Comparison of ENCODE assay signal across 20 cellular contexts in genomic region chr6:134984821-134985220, GRCh38. TPM values are rescaled to one million over a fixed set of nuclear protein-coding genes. Genes with fewer than 3 reads are reported as not detected.
DNase-seq lines count a peak whose midpoint lies in the region; ATAC-seq and TF ChIP-seq lines count a peak whose summit lies in the region.
"Had no signal": no experiment of that assay in that cellular context is flagged by ENCODE, and none has a peak within 500 bp of the region (broad histone marks: within the 10 kb centered on the region; RNA-seq: fewer than 3 reads in every experiment).

No MANE protein-coding gene starts in this region.

- no peak for TF ChIP-seq POLR2A in NB4 (IDR thresholded peaks at IDR 0.05; ENCODE audit: extremely low read depth, insufficient read length)

- H3K4me3 Mint-ChIP-seq in activated naive CD8-positive, alpha-beta T cell treated with anti-CD3 and anti-CD28 coated beads, Interleukin-2, amount 10 ng/mL, durations not matched to agents 7 days and 5 days = no peak overlapping the region
- H3K4me3 Mint-ChIP-seq in activated naive CD8-positive, alpha-beta T cell treated with anti-CD3 and anti-CD28 coated beads for 36 hours = no peak overlapping the region
- H3K4me3 Mint-ChIP-seq in stimulated activated naive B cell treated with anti-CD40 and anti-IgM and Interleukin-4, amounts not matched to agents 10 μg/mL and 1 μg/mL and 100 μg/mL, for 72 hours = no peak overlapping the region
- H3K4me3 Mint-ChIP-seq: dendritic cell treated with granulocyte-macrophage colony-stimulating factor and Interleukin-4, amounts not matched to agents 40 ng/mL and 50 ng/mL, for 4 days; neural crest cell had no signal

- H3K4me3 ChIP-seq in NB4 (ENCODE audit: low read depth, low read length) (no peak overlapping the region), tibial artery (no peak overlapping the region)
- H3K4me3 ChIP-seq: transverse colon had no signal

- no peak for DNase-seq in activated naive CD8-positive, alpha-beta T cell treated with anti-CD3 and anti-CD28 coated beads, Interleukin-2, amount 10 ng/mL, durations not matched to agents 7 days and 5 days
- no peak for DNase-seq in activated naive CD8-positive, alpha-beta T cell treated with anti-CD3 and anti-CD28 coated beads for 36 hours
- peak; percentile 25 for DNase-seq in NB4 (ENCODE audit: low read depth)
- no peak for DNase-seq in epithelial cell of prostate (ENCODE audit: low read depth, low spot score)
- no peak for DNase-seq in stimulated activated naive B cell treated with anti-CD40 and anti-IgM and Interleukin-4, amounts not matched to agents 10 μg/mL and 1 μg/mL and 100 μg/mL, for 72 hours
- no peak for DNase-seq in putamen (ENCODE audit: low spot score)
- no peak for DNase-seq in tibial artery
- DNase-seq: activated CD4-positive, alpha-beta T cell treated with anti-CD3 and anti-CD28 coated beads for 48 hours; aorta; NCI-H1417 treated with DMSO at 0.1 percent for 48 hours; NCI-H2227 treated with DMSO at 0.1 percent for 48 hours; NK-92 treated with Interleukin-12 subunit alpha and Interleukin-12 subunit beta, amount 100 ng/mL, for 24 hours; stimulated activated CD4-positive, alpha-beta T cell treated with anti-CD3 and anti-CD28 coated beads, Interleukin-4, amount 100 ng/mL, for 1 hour; transverse colon had no signal

- H3K27ac ChIP-seq in epithelial cell of prostate = peak overlapping the region; percentile 51
- H3K27ac ChIP-seq in tibial artery = no peak overlapping the region
- H3K27ac ChIP-seq: transverse colon had no signal

- intact Hi-C loops in tibial artery (cut with DNase I; ENCODE audit: low total_unique reads) = no loop called here

- H3K4me1 Mint-ChIP-seq in activated naive CD8-positive, alpha-beta T cell treated with anti-CD3 and anti-CD28 coated beads, Interleukin-2, amount 10 ng/mL, durations not matched to agents 7 days and 5 days = peaks cover 22% of the 10 kb centered on the region
- peaks cover 36% of the 10 kb centered on the region for H3K4me1 Mint-ChIP-seq in activated naive CD8-positive, alpha-beta T cell treated with anti-CD3 and anti-CD28 coated beads for 36 hours
- peaks cover 11 to 14% of the 10 kb centered on the region in 2 donors for H3K4me1 Mint-ChIP-seq in stimulated activated naive B cell treated with anti-CD40 and anti-IgM and Interleukin-4, amounts not matched to agents 10 μg/mL and 1 μg/mL and 100 μg/mL, for 72 hours

- no peaks in the 10 kb centered on the region for H3K27me3 Mint-ChIP-seq in activated naive CD8-positive, alpha-beta T cell treated with anti-CD3 and anti-CD28 coated beads, Interleukin-2, amount 10 ng/mL, durations not matched to agents 7 days and 5 days
- no peaks in the 10 kb centered on the region for H3K27me3 Mint-ChIP-seq in activated naive CD8-positive, alpha-beta T cell treated with anti-CD3 and anti-CD28 coated beads for 36 hours
- H3K27me3 Mint-ChIP-seq in stimulated activated naive B cell treated with anti-CD40 and anti-IgM and Interleukin-4, amounts not matched to agents 10 μg/mL and 1 μg/mL and 100 μg/mL, for 72 hours = no peaks in the 10 kb centered on the region
- H3K27me3 Mint-ChIP-seq: dendritic cell treated with granulocyte-macrophage colony-stimulating factor and Interleukin-4, amounts not matched to agents 40 ng/mL and 50 ng/mL, for 4 days had no signal

- H3K9me3 Mint-ChIP-seq in activated naive CD8-positive, alpha-beta T cell treated with anti-CD3 and anti-CD28 coated beads, Interleukin-2, amount 10 ng/mL, durations not matched to agents 7 days and 5 days = no peaks in the 10 kb centered on the region
- H3K9me3 Mint-ChIP-seq in activated naive CD8-positive, alpha-beta T cell treated with anti-CD3 and anti-CD28 coated beads for 36 hours = no peaks in the 10 kb centered on the region
- H3K9me3 Mint-ChIP-seq in stimulated activated naive B cell treated with anti-CD40 and anti-IgM and Interleukin-4, amounts not matched to agents 10 μg/mL and 1 μg/mL and 100 μg/mL, for 72 hours = no peaks in the 10 kb centered on the region
- H3K9me3 Mint-ChIP-seq: dendritic cell treated with granulocyte-macrophage colony-stimulating factor and Interleukin-4, amounts not matched to agents 40 ng/mL and 50 ng/mL, for 4 days; neural crest cell had no signal

- no peak for ATAC-seq in activated naive CD8-positive, alpha-beta T cell treated with anti-CD3 and anti-CD28 coated beads, Interleukin-2, amount 10 ng/mL, durations not matched to agents 7 days and 5 days (ENCODE audit: low read depth)
- ATAC-seq in stimulated activated naive B cell treated with anti-CD40 and anti-IgM and Interleukin-4, amounts not matched to agents 10 μg/mL and 1 μg/mL and 100 μg/mL, for 72 hours (replicated peaks) = no peak
- ATAC-seq in GM19452 (IDR thresholded peaks at IDR 0.05; ENCODE audit: unreplicated experiment) = no peak
- ATAC-seq: Right ventricle myocardium inferior, sciatic nerve had no signal

- POLR2A ChIA-PET in activated naive CD8-positive, alpha-beta T cell treated with anti-CD3 and anti-CD28 coated beads, Interleukin-2, amount 10 ng/mL, durations not matched to agents 7 days and 5 days (lab: Charles Lee) = interaction anchor here (0.7 kb wide), 1 partner anchor 11 kb away, joined by 3 read pairs; no protein-coding TSS in a partner anchor

- no peak for TF ChIP-seq CTCF in NB4 (IDR thresholded peaks at IDR 0.05; ENCODE audit: low read depth, low read length)
- TF ChIP-seq CTCF in tibial artery (IDR thresholded peaks at IDR 0.05) = no peak

- no peaks in the 10 kb centered on the region for H3K9me3 ChIP-seq in tibial artery
- H3K9me3 ChIP-seq: transverse colon had no signal

- H3K36me3 ChIP-seq in tibial artery = peaks cover 25 to 38% (median 32%) of the 10 kb centered on the region in 3 donors

- no peaks in the 10 kb centered on the region for H3K27me3 ChIP-seq in tibial artery
- H3K27me3 ChIP-seq: foreskin keratinocyte, transverse colon had no signal

- H3K36me3 Mint-ChIP-seq in activated naive CD8-positive, alpha-beta T cell treated with anti-CD3 and anti-CD28 coated beads, Interleukin-2, amount 10 ng/mL, durations not matched to agents 7 days and 5 days = peaks cover 47% of the 10 kb centered on the region
- H3K36me3 Mint-ChIP-seq in activated naive CD8-positive, alpha-beta T cell treated with anti-CD3 and anti-CD28 coated beads for 36 hours = peaks cover 33% of the 10 kb centered on the region
- peaks cover 31 to 45% of the 10 kb centered on the region in 2 donors for H3K36me3 Mint-ChIP-seq in stimulated activated naive B cell treated with anti-CD40 and anti-IgM and Interleukin-4, amounts not matched to agents 10 μg/mL and 1 μg/mL and 100 μg/mL, for 72 hours

- no peaks in the 10 kb centered on the region for H3K4me1 ChIP-seq in tibial artery
- H3K4me1 ChIP-seq: transverse colon had no signal

- H3K27ac Mint-ChIP-seq in activated naive CD8-positive, alpha-beta T cell treated with anti-CD3 and anti-CD28 coated beads, Interleukin-2, amount 10 ng/mL, durations not matched to agents 7 days and 5 days = peak overlapping the region; percentile 15
- H3K27ac Mint-ChIP-seq in activated naive CD8-positive, alpha-beta T cell treated with anti-CD3 and anti-CD28 coated beads for 36 hours = no peak overlapping the region
- H3K27ac Mint-ChIP-seq in stimulated activated naive B cell treated with anti-CD40 and anti-IgM and Interleukin-4, amounts not matched to agents 10 μg/mL and 1 μg/mL and 100 μg/mL, for 72 hours = peak overlapping the region; percentile 56
- H3K27ac Mint-ChIP-seq: dendritic cell treated with granulocyte-macrophage colony-stimulating factor and Interleukin-4, amounts not matched to agents 40 ng/mL and 50 ng/mL, for 4 days had no signal

RNA-seq across cellular contexts. Expression of gene ALDH8A1, which starts 34.9 kb away (rescaled TPM):
- total RNA-seq in activated naive CD8-positive, alpha-beta T cell treated with anti-CD3 and anti-CD28 coated beads, Interleukin-2, amount 10 ng/mL, durations not matched to agents 7 days and 5 days = 1 to 10 TPM; 1.3 to 1.4 TPM
- total RNA-seq in activated naive CD8-positive, alpha-beta T cell treated with anti-CD3 and anti-CD28 coated beads for 36 hours = 1 to 10 TPM in 1 of 2 experiments, under 1 TPM in 1; 0.46 to 1.8 TPM
- total RNA-seq: Right ventricle myocardium inferior had no signal
